ENCODE assay signal across 24 cellular contexts in the genomic region with DNA sequence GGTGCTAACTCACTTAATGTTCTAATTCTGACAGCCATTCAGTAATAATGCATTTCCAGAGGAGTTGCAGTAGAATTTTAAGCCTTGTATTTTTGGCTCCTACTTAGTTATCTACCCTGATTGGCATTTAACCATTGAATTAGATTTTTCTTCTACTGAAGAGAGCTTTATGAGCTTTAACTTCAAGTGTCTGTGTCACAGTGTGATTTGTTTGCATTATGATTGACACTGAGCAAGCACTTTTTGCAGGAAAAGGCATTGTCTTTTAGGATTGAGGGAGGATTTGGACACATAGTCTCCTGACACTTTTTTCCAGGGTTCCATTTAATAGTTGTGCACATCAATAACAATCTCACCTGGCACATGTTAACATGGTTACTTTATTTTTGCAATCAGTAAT. TPM values are rescaled to one million over a fixed set of nuclear protein-coding genes. Genes with fewer than 3 reads are reported as not detected.
"Had no signal": no experiment of that assay in that cellular context is flagged by ENCODE, and none has a peak within 500 bp of the region (broad histone marks: within the 10 kb centered on the region; RNA-seq: fewer than 3 reads in every experiment).

No MANE protein-coding gene starts in this region.

- H3K9me3 ChIP-seq: esophagus squamous epithelium, gastroesophageal sphincter, left lung, lower lobe of right lung, ovary, right atrium auricular region, sigmoid colon, stomach, thoracic aorta, transverse colon had no signal

- H3K27me3 Mint-ChIP-seq: dendritic cell treated with granulocyte-macrophage colony-stimulating factor and Interleukin-4, amounts not matched to agents 40 ng/mL and 50 ng/mL, for 4 days had no signal

- H3K4me3 Mint-ChIP-seq: dendritic cell treated with granulocyte-macrophage colony-stimulating factor and Interleukin-4, amounts not matched to agents 40 ng/mL and 50 ng/mL, for 4 days; immature natural killer cell; memory B cell; mesothelial cell of epicardium; natural killer cell; neural crest cell; stimulated activated naive B cell treated with anti-CD40 and anti-IgM and Interleukin-4, amounts not matched to agents 10 μg/mL and 1 μg/mL and 100 μg/mL, for 72 hours had no signal

- H3K9me3 Mint-ChIP-seq: dendritic cell treated with granulocyte-macrophage colony-stimulating factor and Interleukin-4, amounts not matched to agents 40 ng/mL and 50 ng/mL, for 4 days; memory B cell; natural killer cell had no signal

- H3K36me3 ChIP-seq: esophagus squamous epithelium, gastroesophageal sphincter, left lung, lower lobe of right lung, ovary, right atrium auricular region, sigmoid colon, stomach, thoracic aorta, transverse colon had no signal

- H3K27me3 ChIP-seq: esophagus squamous epithelium, gastroesophageal sphincter, left lung, ovary, right atrium auricular region, sigmoid colon, stomach, transverse colon had no signal

- H3K4me1 ChIP-seq: left lung, lower lobe of right lung, right atrium auricular region had no signal

- H3K4me3 ChIP-seq: esophagus squamous epithelium, gastroesophageal sphincter, left lung, lower lobe of right lung, ovary, right atrium auricular region, sigmoid colon, skin epidermis, stomach, thoracic aorta, transverse colon had no signal

- H3K27ac ChIP-seq: esophagus squamous epithelium, gastroesophageal sphincter, left lung, lower lobe of right lung, ovary, right atrium auricular region, sigmoid colon, skin epidermis, stomach, thoracic aorta, transverse colon had no signal

- DNase-seq: esophagus squamous epithelium; foreskin fibroblast; glutamatergic neuron; immature natural killer cell; left lung; lower lobe of right lung; natural killer cell; nucleus accumbens; ovary; sigmoid colon; stimulated activated CD4-positive, alpha-beta T cell treated with anti-CD3 and anti-CD28 coated beads, Interleukin-2, amount 100 ng/mL, for 24 hours; stimulated activated CD4-positive, alpha-beta T cell treated with anti-CD3 and anti-CD28 coated beads, Interleukin-4, amount 100 ng/mL, for 4 hours; stimulated activated naive B cell treated with anti-CD40 and anti-IgM and Interleukin-4, amounts not matched to agents 10 μg/mL and 1 μg/mL and 100 μg/mL, for 72 hours; stomach; substantia nigra; transverse colon had no signal

- H3K27ac Mint-ChIP-seq: dendritic cell treated with granulocyte-macrophage colony-stimulating factor and Interleukin-4, amounts not matched to agents 40 ng/mL and 50 ng/mL, for 4 days; immature natural killer cell; memory B cell; mesothelial cell of epicardium; natural killer cell; stimulated activated naive B cell treated with anti-CD40 and anti-IgM and Interleukin-4, amounts not matched to agents 10 μg/mL and 1 μg/mL and 100 μg/mL, for 72 hours had no signal

- H3K36me3 Mint-ChIP-seq: immature natural killer cell; memory B cell; natural killer cell; stimulated activated naive B cell treated with anti-CD40 and anti-IgM and Interleukin-4, amounts not matched to agents 10 μg/mL and 1 μg/mL and 100 μg/mL, for 72 hours had no signal

- H3K4me1 Mint-ChIP-seq: immature natural killer cell; mesothelial cell of epicardium; natural killer cell; stimulated activated naive B cell treated with anti-CD40 and anti-IgM and Interleukin-4, amounts not matched to agents 10 μg/mL and 1 μg/mL and 100 μg/mL, for 72 hours had no signal

RNA-seq across cellular contexts. Expression of a gene that starts 26.7 kb away (rescaled TPM):
- total RNA-seq: natural killer cell had no signal
